ENCODE assay signal across 36 cellular contexts in the genomic region with DNA sequence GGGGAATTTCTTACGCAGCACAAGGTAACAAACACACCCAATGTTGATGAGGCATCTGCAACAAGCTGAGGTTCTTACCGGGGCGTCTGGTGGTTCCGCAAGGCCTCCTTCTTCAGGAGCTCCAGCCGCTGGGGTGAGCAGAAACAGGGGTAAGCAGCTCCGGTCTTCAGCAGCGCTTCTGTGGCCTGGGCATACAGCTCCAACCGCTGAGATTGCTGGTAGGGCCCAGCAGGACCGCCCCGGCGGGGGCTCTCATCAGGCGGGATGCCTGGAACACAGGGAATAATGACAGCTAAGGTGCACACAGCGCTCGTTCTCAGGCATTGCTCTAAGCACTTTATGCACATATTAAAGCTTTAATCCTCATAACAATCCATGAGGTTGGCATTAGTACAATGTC.
"Had no signal": no experiment of that assay in that cellular context is flagged by ENCODE, and none has a peak within 500 bp of the region (broad histone marks: within the 10 kb centered on the region; RNA-seq: fewer than 3 reads in every experiment).

No MANE protein-coding gene starts in this region.

- H3K27ac ChIP-seq: adrenal gland, body of pancreas, brain microvascular endothelial cell, breast epithelium, VCaP had no signal

- FAIRE-seq: astrocyte, TTC549 had no signal

- DNase-seq: activated B cell treated with CpG ODN at 0.5 μM for 24 hours; activated CD4-positive, alpha-beta memory T cell treated with anti-CD3 and anti-CD28 coated beads for 36 hours; activated CD4-positive, alpha-beta T cell treated with anti-CD3 and anti-CD28 coated beads for 4 hours; activated CD4-positive, alpha-beta T cell treated with anti-CD3 and anti-CD28 coated beads, Interleukin-2, amount 10 ng/mL, durations not matched to agents 24 days and 14 days; activated CD4-positive, alpha-beta T cell treated with anti-CD3 and anti-CD28 coated beads, Interleukin-2, amount 50 U/mL, for 1 hour; activated CD4-positive, alpha-beta T cell treated with anti-CD3 and anti-CD28 coated beads, Interleukin-2, amount 50 U/mL, for 4 hours; activated CD4-positive, CD25-positive, alpha-beta regulatory T cell treated with anti-CD3 and anti-CD28 coated beads, Interleukin-2, amount 50 U/mL, for 72 hours; activated CD8-positive, alpha-beta memory T cell treated with anti-CD3 and anti-CD28 coated beads, Interleukin-2, amount 50 U/mL, for 4 hours; activated CD8-positive, alpha-beta T cell treated with anti-CD3 and anti-CD28 coated beads for 36 hours; activated effector memory CD4-positive, alpha-beta T cell treated with anti-CD3 and anti-CD28 coated beads, Interleukin-2, amount 50 U/mL, for 16 hours; activated gamma-delta T cell treated with Interleukin-2 at 50 U/mL for 16 hours; activated naive CD4-positive, alpha-beta T cell; activated naive CD4-positive, alpha-beta T cell treated with anti-CD3 and anti-CD28 coated beads for 36 hours; activated naive CD4-positive, alpha-beta T cell treated with anti-CD3 and anti-CD28 coated beads, Interleukin-2, amount 50 U/mL, for 16 hours; activated naive CD8-positive, alpha-beta T cell treated with anti-CD3 and anti-CD28 coated beads for 36 hours; activated T-cell treated with anti-CD3 and anti-CD28 coated beads for 4 hours; activated T-cell treated with anti-CD3 and anti-CD28 coated beads, Interleukin-2, amount 50 U/mL, for 1 hour; activated T-cell treated with anti-CD3 and anti-CD28 coated beads, Interleukin-2, amount 50 U/mL, for 4 hours; activated T-cell treated with anti-CD3 and anti-CD28 coated beads, Interleukin-2, amount 50 U/mL, for 72 hours; adrenal gland; amniotic stem cell; aorta; body of pancreas; brain microvascular endothelial cell; central memory CD4-positive, alpha-beta T cell; T-helper 2 cell; T-helper 9 cell had no signal

- H3K9me3 Mint-ChIP-seq: activated B cell treated with CpG ODN at 0.5 μM for 24 hours; activated CD4-positive, alpha-beta memory T cell treated with anti-CD3 and anti-CD28 coated beads for 36 hours; activated CD4-positive, alpha-beta T cell treated with anti-CD3 and anti-CD28 coated beads, Interleukin-2, amount 10 ng/mL, durations not matched to agents 24 days and 14 days; activated CD8-positive, alpha-beta T cell treated with anti-CD3 and anti-CD28 coated beads for 36 hours; activated naive CD4-positive, alpha-beta T cell treated with anti-CD3 and anti-CD28 coated beads for 36 hours; activated naive CD4-positive, alpha-beta T cell treated with anti-CD3 and anti-CD28 coated beads, Interleukin-2, amount 50 U/mL, for 72 hours; activated naive CD8-positive, alpha-beta T cell treated with anti-CD3 and anti-CD28 coated beads for 36 hours; activated T-cell treated with anti-CD3 and anti-CD28 coated beads, Interleukin-2, amount 50 U/mL, for 4 hours; activated T-cell treated with anti-CD3 and anti-CD28 coated beads, Interleukin-2, amount 50 U/mL, for 72 hours; activated T-helper 1 cell treated with anti-CD3 and anti-CD28 coated beads, Interleukin-12 subunit alpha, Interleukin-12 subunit beta, Interleukin-2, Interleukin-4 antibody, amounts not matched to agents 30 ng/mL and 10 ng/mL and 1 ng/mL, durations not matched to agents 14 hours and 24 hours and 36 hours; activated T-helper 17 cell treated with anti-CD3 and anti-CD28 coated beads, Interleukin-2, amount 50 U/mL, for 72 hours; T-helper 1 cell treated with Interleukin-12 subunit alpha and Interleukin-12 subunit beta and Interleukin-4 antibody, amounts not matched to agents 30 μg/mL and 1 μg/mL, for 36 hours; T-helper 2 cell treated with Interferon-gamma antibody and Interleukin-4, amounts not matched to agents 5 μg/mL and 100 μg/mL, for 36 hours had no signal

- H3K9me3 ChIP-seq: adrenal gland, body of pancreas, breast epithelium had no signal

- H3K4me3 ChIP-seq: adrenal gland, body of pancreas, breast epithelium had no signal

- H3K27ac Mint-ChIP-seq: activated B cell treated with CpG ODN at 0.5 μM for 24 hours; activated CD4-positive, alpha-beta memory T cell treated with anti-CD3 and anti-CD28 coated beads for 36 hours; activated CD4-positive, alpha-beta T cell treated with anti-CD3 and anti-CD28 coated beads, Interleukin-2, amount 10 ng/mL, durations not matched to agents 24 days and 14 days; activated CD8-positive, alpha-beta T cell treated with anti-CD3 and anti-CD28 coated beads for 36 hours; activated naive CD4-positive, alpha-beta T cell treated with anti-CD3 and anti-CD28 coated beads for 36 hours; activated naive CD8-positive, alpha-beta T cell treated with anti-CD3 and anti-CD28 coated beads for 36 hours; activated T-cell treated with anti-CD3 and anti-CD28 coated beads, Interleukin-2, amount 50 U/mL, for 72 hours; activated T-helper 1 cell treated with anti-CD3 and anti-CD28 coated beads, Interleukin-12 subunit alpha, Interleukin-12 subunit beta, Interleukin-2, Interleukin-4 antibody, amounts not matched to agents 30 ng/mL and 10 ng/mL and 1 ng/mL, durations not matched to agents 14 hours and 24 hours and 36 hours; activated T-helper 17 cell treated with anti-CD3 and anti-CD28 coated beads, Interleukin-2, amount 50 U/mL, for 72 hours; T-helper 1 cell treated with Interleukin-12 subunit alpha and Interleukin-12 subunit beta and Interleukin-4 antibody, amounts not matched to agents 30 μg/mL and 1 μg/mL, for 36 hours; T-helper 2 cell treated with Interferon-gamma antibody and Interleukin-4, amounts not matched to agents 5 μg/mL and 100 μg/mL, for 36 hours had no signal

- H3K4me1 ChIP-seq: adrenal gland, breast epithelium had no signal

- H3K27me3 ChIP-seq: adrenal gland, body of pancreas, brain microvascular endothelial cell, breast epithelium had no signal

- ATAC-seq: activated CD8-positive, alpha-beta T cell treated with anti-CD3 and anti-CD28 coated beads for 36 hours; activated naive CD4-positive, alpha-beta T cell treated with anti-CD3 and anti-CD28 coated beads, Interleukin-2, amount 50 U/mL, for 72 hours; activated T-cell treated with anti-CD3 and anti-CD28 coated beads, Interleukin-2, amount 50 U/mL, for 4 hours; activated T-cell treated with anti-CD3 and anti-CD28 coated beads, Interleukin-2, amount 50 U/mL, for 72 hours; activated T-helper 17 cell treated with anti-CD3 and anti-CD28 coated beads, Interleukin-2, amount 50 U/mL, for 72 hours; body of pancreas had no signal

- H3K4me1 Mint-ChIP-seq: activated B cell treated with CpG ODN at 0.5 μM for 24 hours; activated CD4-positive, alpha-beta T cell treated with anti-CD3 and anti-CD28 coated beads, Interleukin-2, amount 10 ng/mL, durations not matched to agents 24 days and 14 days; activated T-helper 17 cell treated with anti-CD3 and anti-CD28 coated beads, Interleukin-2, amount 50 U/mL, for 72 hours had no signal

- H3K27me3 Mint-ChIP-seq: activated B cell treated with CpG ODN at 0.5 μM for 24 hours; activated CD4-positive, alpha-beta memory T cell treated with anti-CD3 and anti-CD28 coated beads for 36 hours; activated CD4-positive, alpha-beta T cell treated with anti-CD3 and anti-CD28 coated beads, Interleukin-2, amount 10 ng/mL, durations not matched to agents 24 days and 14 days; activated CD8-positive, alpha-beta T cell treated with anti-CD3 and anti-CD28 coated beads for 36 hours; activated naive CD8-positive, alpha-beta T cell treated with anti-CD3 and anti-CD28 coated beads for 36 hours; activated T-helper 17 cell treated with anti-CD3 and anti-CD28 coated beads, Interleukin-2, amount 50 U/mL, for 72 hours had no signal

- H3K4me3 Mint-ChIP-seq: activated B cell treated with CpG ODN at 0.5 μM for 24 hours; activated CD4-positive, alpha-beta memory T cell treated with anti-CD3 and anti-CD28 coated beads for 36 hours; activated CD4-positive, alpha-beta T cell treated with anti-CD3 and anti-CD28 coated beads, Interleukin-2, amount 10 ng/mL, durations not matched to agents 24 days and 14 days; activated CD8-positive, alpha-beta T cell treated with anti-CD3 and anti-CD28 coated beads for 36 hours; activated naive CD4-positive, alpha-beta T cell treated with anti-CD3 and anti-CD28 coated beads for 36 hours; activated naive CD8-positive, alpha-beta T cell treated with anti-CD3 and anti-CD28 coated beads for 36 hours; activated T-cell treated with anti-CD3 and anti-CD28 coated beads, Interleukin-2, amount 50 U/mL, for 4 hours; activated T-cell treated with anti-CD3 and anti-CD28 coated beads, Interleukin-2, amount 50 U/mL, for 72 hours; activated T-helper 1 cell treated with anti-CD3 and anti-CD28 coated beads, Interleukin-12 subunit alpha, Interleukin-12 subunit beta, Interleukin-2, Interleukin-4 antibody, amounts not matched to agents 30 ng/mL and 10 ng/mL and 1 ng/mL, durations not matched to agents 14 hours and 24 hours and 36 hours; activated T-helper 17 cell treated with anti-CD3 and anti-CD28 coated beads, Interleukin-2, amount 50 U/mL, for 72 hours; T-helper 1 cell treated with Interleukin-12 subunit alpha and Interleukin-12 subunit beta and Interleukin-4 antibody, amounts not matched to agents 30 μg/mL and 1 μg/mL, for 36 hours; T-helper 2 cell treated with Interferon-gamma antibody and Interleukin-4, amounts not matched to agents 5 μg/mL and 100 μg/mL, for 36 hours had no signal
